1 cellular context compared by ENCODE assay signal in the genomic region with DNA sequence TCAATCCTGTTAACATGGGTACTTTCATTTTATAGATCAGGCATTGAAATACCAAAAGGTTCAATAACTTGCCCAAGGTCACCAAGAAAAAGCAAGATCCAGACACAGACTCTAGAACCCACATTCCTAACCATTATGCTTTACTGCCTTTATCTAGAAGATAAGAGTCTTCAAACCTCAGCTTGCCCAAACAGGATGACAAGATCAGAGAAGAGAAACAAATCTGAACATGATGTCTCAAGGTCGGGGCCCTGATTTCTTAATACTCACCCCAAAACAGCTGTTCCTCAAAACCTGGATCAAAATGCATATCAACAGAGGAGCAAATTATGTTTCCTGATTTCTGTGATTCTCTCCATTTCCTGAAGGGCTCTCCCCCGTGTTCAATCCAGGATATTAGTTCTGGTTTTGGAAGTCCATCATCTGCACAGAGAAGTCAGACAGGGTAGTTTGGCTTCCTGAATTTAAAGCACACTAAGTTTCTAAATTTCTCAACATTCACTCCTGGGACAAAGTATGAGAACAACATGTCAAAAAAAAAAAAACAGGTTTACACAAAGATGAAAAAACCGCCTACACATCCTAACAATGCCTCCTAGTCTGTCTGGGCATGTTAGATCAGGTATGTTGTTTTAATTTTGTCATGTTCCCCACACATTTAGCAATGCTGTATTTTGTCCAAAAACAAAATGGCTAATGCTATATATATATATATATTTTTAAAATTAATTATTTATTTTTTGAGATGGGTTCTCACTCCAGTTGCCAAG.
A peak's percentile ranks its signal among the peaks of the same experiment; 100 is the strongest.
TF ChIP-seq lines count a peak whose summit lies in the region.

No MANE protein-coding gene starts in this region.

TF ChIP-seq in GM12878, 131 proteins besides CTCF, POLR2A, EP300 and RAD21:
- TF ChIP-seq NR2F1 (conservative IDR thresholded peaks at IDR 0.05): no peak
- TF ChIP-seq, protein P1, sequence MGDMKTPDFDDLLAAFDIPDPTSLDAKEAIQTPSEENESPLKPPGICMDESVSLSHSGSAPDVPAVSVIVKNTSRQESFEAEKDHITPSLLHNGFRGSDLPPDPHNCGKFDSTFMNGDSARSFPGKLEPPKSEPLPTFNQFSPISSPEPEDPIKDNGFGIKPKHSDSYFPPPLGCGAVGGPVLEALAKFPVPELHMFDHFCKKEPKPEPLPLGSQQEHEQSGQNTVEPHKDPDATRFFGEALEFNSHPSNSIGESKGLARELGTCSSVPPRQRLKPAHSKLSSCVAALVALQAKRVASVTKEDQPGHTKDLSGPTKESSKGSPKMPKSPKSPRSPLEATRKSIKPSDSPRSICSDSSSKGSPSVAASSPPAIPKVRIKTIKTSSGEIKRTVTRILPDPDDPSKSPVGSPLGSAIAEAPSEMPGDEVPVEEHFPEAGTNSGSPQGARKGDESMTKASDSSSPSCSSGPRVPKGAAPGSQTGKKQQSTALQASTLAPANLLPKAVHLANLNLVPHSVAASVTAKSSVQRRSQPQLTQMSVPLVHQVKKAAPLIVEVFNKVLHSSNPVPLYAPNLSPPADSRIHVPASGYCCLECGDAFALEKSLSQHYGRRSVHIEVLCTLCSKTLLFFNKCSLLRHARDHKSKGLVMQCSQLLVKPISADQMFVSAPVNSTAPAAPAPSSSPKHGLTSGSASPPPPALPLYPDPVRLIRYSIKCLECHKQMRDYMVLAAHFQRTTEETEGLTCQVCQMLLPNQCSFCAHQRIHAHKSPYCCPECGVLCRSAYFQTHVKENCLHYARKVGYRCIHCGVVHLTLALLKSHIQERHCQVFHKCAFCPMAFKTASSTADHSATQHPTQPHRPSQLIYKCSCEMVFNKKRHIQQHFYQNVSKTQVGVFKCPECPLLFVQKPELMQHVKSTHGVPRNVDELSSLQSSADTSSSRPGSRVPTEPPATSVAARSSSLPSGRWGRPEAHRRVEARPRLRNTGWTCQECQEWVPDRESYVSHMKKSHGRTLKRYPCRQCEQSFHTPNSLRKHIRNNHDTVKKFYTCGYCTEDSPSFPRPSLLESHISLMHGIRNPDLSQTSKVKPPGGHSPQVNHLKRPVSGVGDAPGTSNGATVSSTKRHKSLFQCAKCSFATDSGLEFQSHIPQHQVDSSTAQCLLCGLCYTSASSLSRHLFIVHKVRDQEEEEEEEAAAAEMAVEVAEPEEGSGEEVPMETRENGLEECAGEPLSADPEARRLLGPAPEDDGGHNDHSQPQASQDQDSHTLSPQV (IDR thresholded peaks at IDR 0.05): no peak
- TF ChIP-seq ZNF384 (IDR thresholded peaks at IDR 0.05; ENCODE audit: borderline replicate concordance, low read depth, low read length): 0 out of 2 replicates have a peak, but pooled peaks have one; percentile 18
- TF ChIP-seq BMI1 (IDR thresholded peaks at IDR 0.05; ENCODE audit: borderline replicate concordance): no peak
- no peak for TF ChIP-seq TBL1XR1 (IDR thresholded peaks at IDR 0.05; ENCODE audit: low read depth, low read length)
TF ChIP-seq in GM12878: peak in this region for 1.
